In genomic region chr3:139222100-139222657, GRCh38 we compare ENCODE assay signal across 1 cellular context.
TF ChIP-seq lines count a peak whose summit lies in the region.

No MANE protein-coding gene starts in this region.

TF ChIP-seq in K562, 482 proteins besides CTCF, POLR2A, EP300 and RAD21 (continued from another document and continues in another):
- TF ChIP-seq TFE3 (CRISPR knock-in tag; IDR thresholded peaks at IDR 0.05): no peak
- TF ChIP-seq PURB (CRISPR knock-in tag; IDR thresholded peaks at IDR 0.05; ENCODE audit: low read depth): no peak
- no peak for TF ChIP-seq CBX5 (IDR thresholded peaks at IDR 0.05; ENCODE audit: borderline replicate concordance, low read depth)
- TF ChIP-seq ZFP1 (CRISPR knock-in tag; IDR thresholded peaks at IDR 0.05): no peak
- no peak; the same call in 1 of the 2 replicates for TF ChIP-seq MAFK (IDR thresholded peaks at IDR 0.05; ENCODE audit: low read length)
- TF ChIP-seq ZNF512 (tag; IDR thresholded peaks at IDR 0.05): no peak
- TF ChIP-seq ZKSCAN3 (CRISPR knock-in tag; IDR thresholded peaks at IDR 0.05): no peak
- TF ChIP-seq ZNF395 (CRISPR knock-in tag; IDR thresholded peaks at IDR 0.05): peak; percentile 97
- no peak for TF ChIP-seq ELF4 (CRISPR knock-in tag; IDR thresholded peaks at IDR 0.05)
- peak; percentile 79; the same call in 1 of the 2 replicates for TF ChIP-seq ZKSCAN8 (CRISPR knock-in tag; IDR thresholded peaks at IDR 0.05)
- no peak for TF ChIP-seq ZNF224 (CRISPR knock-in tag; IDR thresholded peaks at IDR 0.05)
- TF ChIP-seq GTF3C2 (IDR thresholded peaks at IDR 0.05; ENCODE audit: borderline replicate concordance, extremely low read depth, insufficient read length): no peak
- TF ChIP-seq PCBP2 (IDR thresholded peaks at IDR 0.05; ENCODE audit: low read depth, low read length, poor library complexity, severe bottlenecking): no peak
- TF ChIP-seq ZNF24 (IDR thresholded peaks at IDR 0.05): 0 out of 2 replicates have a peak, but pooled peaks have one; percentile 8
- TF ChIP-seq TRIM28 (IDR thresholded peaks at IDR 0.05): no peak
- no peak for TF ChIP-seq ZBTB5 (IDR thresholded peaks at IDR 0.05)
- TF ChIP-seq ASH1L (IDR thresholded peaks at IDR 0.05; ENCODE audit: borderline replicate concordance, low read depth, partially characterized antibody): no peak
- TF ChIP-seq NCOR1 (IDR thresholded peaks at IDR 0.05): peak; percentile 99
- peak; percentile 7; the same call in 1 of the 2 replicates for TF ChIP-seq MAFF (IDR thresholded peaks at IDR 0.05; ENCODE audit: low read length)
- TF ChIP-seq MYNN (IDR thresholded peaks at IDR 0.05): peak; percentile 86
- TF ChIP-seq MYNN (CRISPR knock-in tag; IDR thresholded peaks at IDR 0.05): no peak
- TF ChIP-seq KLF13 (tag; IDR thresholded peaks at IDR 0.05; ENCODE audit: borderline replicate concordance, low read depth): no peak
- TF ChIP-seq SMAD2 (IDR thresholded peaks at IDR 0.05; ENCODE audit: low read depth, low read length): no peak
- TF ChIP-seq SMAD4 (CRISPR knock-in tag; conservative IDR thresholded peaks at IDR 0.05): peak; percentile 99
- TF ChIP-seq ARHGAP35 (IDR thresholded peaks at IDR 0.05; ENCODE audit: partially characterized antibody): no peak
- no peak for TF ChIP-seq ZNF79 (CRISPR knock-in tag; IDR thresholded peaks at IDR 0.05; ENCODE audit: low read depth)
- peak; percentile 99 for TF ChIP-seq TFAP4 (CRISPR knock-in tag; IDR thresholded peaks at IDR 0.05; ENCODE audit: borderline replicate concordance)
- TF ChIP-seq HOXB6 (CRISPR knock-in tag; IDR thresholded peaks at IDR 0.05; ENCODE audit: borderline replicate concordance): no peak
- no peak for TF ChIP-seq TAF15 (IDR thresholded peaks at IDR 0.05; ENCODE audit: low read depth, low read length)
- TF ChIP-seq SMARCB1 (IDR thresholded peaks at IDR 0.05; ENCODE audit: insufficient read length, low read depth): no peak
- TF ChIP-seq ZNF740 (CRISPR knock-in tag; IDR thresholded peaks at IDR 0.05): no peak
- no peak for TF ChIP-seq ZNF740 (tag; IDR thresholded peaks at IDR 0.05)
- no peak for TF ChIP-seq ZNF134 (CRISPR knock-in tag; conservative IDR thresholded peaks at IDR 0.05)
- no peak for TF ChIP-seq HINFP (tag; conservative IDR thresholded peaks at IDR 0.05; ENCODE audit: low read depth)
- TF ChIP-seq ZNF449 (CRISPR knock-in tag; IDR thresholded peaks at IDR 0.05): no peak
- no peak for TF ChIP-seq RHOXF2B (CRISPR knock-in tag; conservative IDR thresholded peaks at IDR 0.05)
- TF ChIP-seq ZNF778 (CRISPR knock-in tag; IDR thresholded peaks at IDR 0.05): no peak
- no peak for TF ChIP-seq POLR3A (IDR thresholded peaks at IDR 0.05; ENCODE audit: borderline replicate concordance, extremely low read depth, insufficient read depth, insufficient read length)
- no peak for TF ChIP-seq NFXL1 (CRISPR knock-in tag; IDR thresholded peaks at IDR 0.05)
- TF ChIP-seq CHAMP1 (IDR thresholded peaks at IDR 0.05): peak; percentile 68
- no peak for TF ChIP-seq FIP1L1 (IDR thresholded peaks at IDR 0.05; ENCODE audit: low read depth, low read length, poor library complexity, severe bottlenecking)
- no peak for TF ChIP-seq MLX (CRISPR knock-in tag; conservative IDR thresholded peaks at IDR 0.05)
- TF ChIP-seq ELF1 (tag; IDR thresholded peaks at IDR 0.05): no peak
- TF ChIP-seq STAG1 (CRISPR knock-in tag; IDR thresholded peaks at IDR 0.05; ENCODE audit: borderline replicate concordance): no peak
- TF ChIP-seq ATF3 (IDR thresholded peaks at IDR 0.05): peak; percentile 12; the same call in 1 of the 2 replicates
- TF ChIP-seq ATF3 (CRISPR knock-in tag; conservative IDR thresholded peaks at IDR 0.05): no peak
- TF ChIP-seq ATF1 (CRISPR knock-in tag; IDR thresholded peaks at IDR 0.05): no peak
- TF ChIP-seq ATF1 (tag; IDR thresholded peaks at IDR 0.05): peak; percentile 64
- TF ChIP-seq TAL1 (IDR thresholded peaks at IDR 0.05): peak; percentile 98
- TF ChIP-seq CREBBP (IDR thresholded peaks at IDR 0.05; ENCODE audit: low read depth, low read length): no peak
